17 cellular contexts compared by ENCODE assay signal in genomic region chr1:221032616-221033342, GRCh38.
DNase-seq lines count a peak whose midpoint lies in the region; ATAC-seq, FAIRE-seq and TF ChIP-seq lines count a peak whose summit lies in the region.
"Had no signal": no experiment of that assay in that cellular context is flagged by ENCODE, and none has a peak within 500 bp of the region (broad histone marks: within the 10 kb centered on the region; RNA-seq: fewer than 3 reads in every experiment).

No MANE protein-coding gene starts in this region.

- CTCF ChIA-PET in A673 (lab: Charles Lee) = no interaction called here
- CTCF ChIA-PET in K562 (lab: Yijun Ruan, JAX; ENCODE audit: low intra/inter-chr PET ratio) = no interaction called here

- POLR2A ChIA-PET in A673 (lab: Charles Lee; ENCODE audit: low non-redundant PET) (no interaction called here), K562 (lab: Yijun Ruan, JAX) (no interaction called here)

- H3K9me1 ChIP-seq in K562 (ENCODE audit: control insufficient read depth, insufficient read depth, low read length) = peaks cover 3% of the 10 kb centered on the region

- H3K4me1 ChIP-seq in A673 (ENCODE audit: insufficient read depth, low read length, poor library complexity, severe bottlenecking) (no peaks in the 10 kb centered on the region), K562 (replicated peaks in 1 of 2; ENCODE audit: control insufficient read depth in 2 of 2, insufficient read depth in 2 of 2, low read length in 2 of 2) (peaks cover 0 to 38% of the 10 kb centered on the region in 2 experiments; a peak in 3 of 5 replicates), hepatocyte (ENCODE audit: insufficient read depth) (no peaks in the 10 kb centered on the region)

- no peaks in the 10 kb centered on the region for H3K9me3 Mint-ChIP-seq in HFFc6

- DNase-seq in A673 (ENCODE audit: low spot score) (peak; percentile 64), HFFc6 (no peak), K562 (ENCODE audit: extremely low read depth in 1 of 4, low spot score in 3 of 4) (peak in 1 of 4 experiments; percentile 34), lung microvascular endothelial cell (ENCODE audit: low read depth in 2 of 2) (peak; percentile 45 to 90), hepatocyte (ENCODE audit: low spot score) (no peak), erythroblast (lab: John Stamatoyannopoulos, UW) (no peak)
- DNase-seq: activated CD4-positive, CD25-positive, alpha-beta regulatory T cell; Calu3; NCI-H187 treated with DMSO at 0.1 percent for 48 hours; NCI-H524; stimulated activated CD4-positive, alpha-beta T cell treated with anti-CD3 and anti-CD28 coated beads, Interleukin-15, amount 100 ng/mL, for 24 hours; substantia nigra; T-helper 1 cell had no signal

- H3K4me3 Mint-ChIP-seq in HFFc6 = peak overlapping the region; percentile 38; the same call in 1 of the 2 replicates

- no peaks in the 10 kb centered on the region for H3K27me3 Mint-ChIP-seq in HFFc6 (ENCODE audit: insufficient read depth)

- TF ChIP-seq POLR2A in K562 (conservative IDR thresholded peaks at IDR 0.05) (no peak), erythroblast (IDR thresholded peaks at IDR 0.05; ENCODE audit: low read length) (no peak)

- FAIRE-seq in K562 (lab: Jason Lieb, UNC) = no peak
- FAIRE-seq: GM18507 had no signal

- H3K79me2 ChIP-seq in K562 (ENCODE audit: control insufficient read depth, insufficient read depth, low read length) (no peaks in the 10 kb centered on the region), hepatocyte (no peaks in the 10 kb centered on the region)

- peak overlapping the region; percentile 74 for H3K27ac Mint-ChIP-seq in HFFc6

- H3K36me3 ChIP-seq in A673 (ENCODE audit: insufficient read depth, low read length, poor library complexity, severe bottlenecking) (no peaks in the 10 kb centered on the region), K562 (ENCODE audit: control insufficient read depth, insufficient read depth, low read length) (no peaks in the 10 kb centered on the region), hepatocyte (replicated peaks; ENCODE audit: insufficient read depth, low read depth) (no peaks in the 10 kb centered on the region)

- H3K4me3 ChIP-seq in A673 (ENCODE audit: low read depth, low read length, poor library complexity, severe bottlenecking) (no peak overlapping the region), K562 (no peak overlapping the region), hepatocyte (no peak overlapping the region)

- intact Hi-C loops in A673 (cut with micrococcal nuclease; ENCODE audit: unreplicated experiment) (no loop called here), K562 (cut with micrococcal nuclease) (no loop called here)

- H3K4me1 Mint-ChIP-seq in HFFc6 (ENCODE audit: low read depth) = peaks cover 15% of the 10 kb centered on the region

- TF ChIP-seq RAD21 in K562 (CRISPR knock-in tag; conservative IDR thresholded peaks at IDR 0.05 in 1 of 2, IDR thresholded peaks at IDR 0.05 in 1 of 2) = no peak

- in situ Hi-C loops in K562 (cut with MboI) = no loop called here

- H4K20me1 ChIP-seq in K562 (replicated peaks; ENCODE audit: control insufficient read depth, insufficient read depth, low read length) (no peaks in the 10 kb centered on the region), hepatocyte (ENCODE audit: insufficient read depth, poor library complexity, severe bottlenecking) (no peaks in the 10 kb centered on the region)

- no peak overlapping the region for H3K27ac ChIP-seq in A673 (ENCODE audit: low read depth, low read length, poor library complexity, severe bottlenecking)
- H3K27ac ChIP-seq in K562 (ENCODE audit: extremely low read depth, low read depth, low read length) = no peak overlapping the region
- no peak overlapping the region for H3K27ac ChIP-seq in hepatocyte
- H3K27ac ChIP-seq: epithelial cell of prostate had no signal

- H2AFZ ChIP-seq in K562 (ENCODE audit: low read depth, low read length) (no peak overlapping the region), hepatocyte (no peak overlapping the region)

- H3K27me3 ChIP-seq in A673 (replicated peaks; ENCODE audit: insufficient read depth, low read depth, low read length, poor library complexity) = no peaks in the 10 kb centered on the region
- no peaks in the 10 kb centered on the region for H3K27me3 ChIP-seq in K562 (ENCODE audit: control insufficient read depth in 2 of 2, insufficient read depth in 2 of 2, low read length in 2 of 2)
- no peaks in the 10 kb centered on the region for H3K27me3 ChIP-seq in hepatocyte

- BruUV-seq in A673 (replicated peaks; lab: Mats Ljungman, UMichigan) = no TSS peak
- no TSS peak for BruUV-seq in K562 (replicated peaks; lab: Mats Ljungman, UMichigan)

- 12% methylated on average over 3 of the region's 3 CpGs for WGBS in K562 (ENCODE audit: insufficient coverage, low coverage, missing lambda C conversion rate)
- 50% methylated on average over 3 of the region's 3 CpGs for WGBS in hepatocyte (ENCODE audit: low lambda C conversion rate, missing lambda C conversion rate)

- H3K9me3 ChIP-seq in A673 (ENCODE audit: low read depth, low read length, poor library complexity, severe bottlenecking) (no peaks in the 10 kb centered on the region), K562 (replicated peaks; ENCODE audit: control insufficient read depth, insufficient read depth, low read depth, low read length) (peaks cover 5% of the 10 kb centered on the region; the same call in 1 of the 2 replicates), hepatocyte (ENCODE audit: low read depth) (no peaks in the 10 kb centered on the region)

- TF ChIP-seq CTCF in A673 (conservative IDR thresholded peaks at IDR 0.05; ENCODE audit: low read depth, low read length) = no peak
- no peak for TF ChIP-seq CTCF in HFFc6 (IDR thresholded peaks at IDR 0.05)
- TF ChIP-seq CTCF in K562 (IDR thresholded peaks at IDR 0.05 in 2 of 3, conservative IDR thresholded peaks at IDR 0.05 in 1 of 3; ENCODE audit: insufficient read depth in 2 of 3, low read depth in 1 of 3, low read length in 3 of 3) = no peak
- no peak for TF ChIP-seq CTCF in hepatocyte (IDR thresholded peaks at IDR 0.05; ENCODE audit: poor library complexity)

- H3K9me2 ChIP-seq in hepatocyte (replicated peaks; ENCODE audit: insufficient read depth) = no peaks in the 10 kb centered on the region

- no peaks in the 10 kb centered on the region; the same call in 1 of the 2 replicates for H3K36me3 Mint-ChIP-seq in HFFc6 (ENCODE audit: low read depth)

- H3K9ac ChIP-seq in K562 (ENCODE audit: insufficient read depth in 1 of 2, low read depth in 2 of 2, low read length in 2 of 2) = no peak overlapping the region

- H3K4me2 ChIP-seq in K562 (ENCODE audit: insufficient read depth, low read length) = no peak overlapping the region
- no peak overlapping the region for H3K4me2 ChIP-seq in hepatocyte

- peak; percentile 59 for ATAC-seq in K562
- no peak for ATAC-seq in activated CD4-positive, CD25-positive, alpha-beta regulatory T cell treated with anti-CD3 and anti-CD28 coated beads, Interleukin-2, amount 50 U/mL, for 24 hours
- ATAC-seq in GM19351 (IDR thresholded peaks at IDR 0.05; ENCODE audit: unreplicated experiment) = no peak

- no peak for TF ChIP-seq EP300 in K562 (IDR thresholded peaks at IDR 0.05; ENCODE audit: low read length)

TF ChIP-seq in K562, 482 proteins besides CTCF, POLR2A, EP300 and RAD21 (continues in another document):
- TF ChIP-seq GTF2F1 (IDR thresholded peaks at IDR 0.05; ENCODE audit: low read depth, low read length) (no peak), RCOR1 (IDR thresholded peaks at IDR 0.05; ENCODE audit: borderline replicate concordance in 1 of 2, low read depth in 2 of 2, low read length in 2 of 2) (no peak), PBX2 (CRISPR knock-in tag; IDR thresholded peaks at IDR 0.05; ENCODE audit: low read depth) (no peak), PBX2 (tag; conservative IDR thresholded peaks at IDR 0.05; ENCODE audit: low read depth) (0 out of 2 replicates have a peak, but pooled peaks have one; percentile 18), MEIS2 (IDR thresholded peaks at IDR 0.05; ENCODE audit: partially characterized antibody) (peak; percentile 56), EGR1 (conservative IDR thresholded peaks at IDR 0.05) (no peak), ILK (tag; IDR thresholded peaks at IDR 0.05; ENCODE audit: borderline replicate concordance, low read depth) (no peak), ELK3 (CRISPR knock-in tag; IDR thresholded peaks at IDR 0.05) (no peak), JUNB (CRISPR knock-in tag; conservative IDR thresholded peaks at IDR 0.05) (0 out of 2 replicates have a peak, but pooled peaks have one; percentile 29), POLR2H (tag; IDR thresholded peaks at IDR 0.05; ENCODE audit: low read depth) (no peak), ZNF316 (IDR thresholded peaks at IDR 0.05) (peak; percentile 25; the same call in 1 of the 2 replicates)

Comparison
In these comparisons a context has a peak if more than half of its experiments do, and no peak if none do; other contexts are left out.
1. DNase-seq: peak in A673 (single experiment) and lung microvascular endothelial cell (2 of 2); none in HFFc6 (single experiment), hepatocyte (single experiment) and erythroblast (0 of 2).